ENCODE assay signal across 20 cellular contexts in the genomic region with DNA sequence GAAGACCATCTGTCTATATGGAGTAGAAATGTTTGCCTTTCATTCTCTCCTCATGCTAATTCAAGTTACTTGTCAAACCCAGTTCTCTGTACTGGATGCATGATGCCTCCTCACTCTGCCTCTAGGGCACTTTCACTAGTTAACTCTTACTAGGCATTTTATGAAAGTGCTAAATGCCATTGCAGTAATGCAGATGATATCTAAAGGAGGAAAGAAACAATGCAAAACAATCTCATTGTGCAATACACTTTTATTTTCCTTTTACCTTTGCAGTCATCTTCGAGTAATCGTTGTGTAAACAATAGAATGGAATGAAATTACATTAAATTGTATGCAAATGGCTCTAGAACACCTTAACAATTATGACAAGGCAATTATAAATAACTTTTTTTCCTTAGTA.
A peak's percentile ranks its signal among the peaks of the same experiment; 100 is the strongest.
DNase-seq lines count a peak whose midpoint lies in the region; ATAC-seq, FAIRE-seq and TF ChIP-seq lines count a peak whose summit lies in the region.
"Had no signal": no experiment of that assay in that cellular context is flagged by ENCODE, and none has a peak within 500 bp of the region (broad histone marks: within the 10 kb centered on the region; RNA-seq: fewer than 3 reads in every experiment).

No MANE protein-coding gene starts in this region.

- DNase-seq in HepG2 (ENCODE audit: low spot score) (no peak), right lobe of liver (no peak), bronchial epithelial cell (ENCODE audit: low read depth) (peak; percentile 68), mesendoderm (peak; percentile 74), Right ventricle myocardium inferior (ENCODE audit: missing footprints) (no peak), hepatic stellate cell (ENCODE audit: low spot score) (no peak), SHP77 (lab: John Stamatoyannopoulos, UW) (no peak)
- DNase-seq: 8988T; CD4-positive, alpha-beta memory T cell; DMS153; DMS79; GDM1; HFFc6 had no signal

- WGBS in HepG2 (ENCODE audit: low lambda C conversion rate): 96% methylated on average over 2 of the region's 2 CpGs
- WGBS in right lobe of liver (ENCODE audit: insufficient coverage, low coverage, low lambda C conversion rate, missing lambda C conversion rate): 75% methylated on average over 2 of the region's 2 CpGs
- no CpG with 5 or more reads among the region's 2 CpGs for WGBS in mesendoderm (ENCODE audit: extremely low coverage, insufficient coverage, low lambda C conversion rate)

- TF ChIP-seq POLR2A in HepG2 (IDR thresholded peaks at IDR 0.05; ENCODE audit: insufficient read depth in 1 of 2, low read depth in 2 of 2, low read length in 2 of 2) (no peak), right lobe of liver (IDR thresholded peaks at IDR 0.05) (no peak)

- H2BK120ac ChIP-seq in mesendoderm (ENCODE audit: low read depth, low read length): no peak overlapping the region

- H3K9ac ChIP-seq in HepG2 (ENCODE audit: insufficient read depth, low read depth, low read length): no peak overlapping the region
- H3K9ac ChIP-seq in mesendoderm (ENCODE audit: low read length): no peak overlapping the region
- H3K9ac ChIP-seq: BLaER1, GM23248 had no signal

- in situ Hi-C loops in HepG2 (cut with HindIII; ENCODE audit: extremely low pct_ligation_motif_present, low pct_unique_long_range_greater_than_20kb): no loop called here

- no peaks in the 10 kb centered on the region for H3K9me3 ChIP-seq in HepG2 (ENCODE audit: low read length)
- no peaks in the 10 kb centered on the region for H3K9me3 ChIP-seq in right lobe of liver

- TF ChIP-seq CTCF in HepG2 (CRISPR knock-in tag; IDR thresholded peaks at IDR 0.05) (no peak), right lobe of liver (IDR thresholded peaks at IDR 0.05) (no peak), bronchial epithelial cell (IDR thresholded peaks at IDR 0.05; ENCODE audit: insufficient read depth, low read length, severe bottlenecking) (no peak)

- H2BK15ac ChIP-seq in mesendoderm (replicated peaks; ENCODE audit: low read depth): no peak overlapping the region

- no peaks in the 10 kb centered on the region for H3K79me1 ChIP-seq in mesendoderm (ENCODE audit: low read length)

- CTCF ChIA-PET in HepG2 (lab: Yijun Ruan, JAX; ENCODE audit: low intra/inter-chr PET ratio, low total read pairs): no interaction called here

- H3K4me3 ChIP-seq in HepG2 (replicated peaks in 1 of 3; ENCODE audit: insufficient read depth in 1 of 3, low read depth in 2 of 3, low read length in 3 of 3) (no peak overlapping the region), right lobe of liver (no peak overlapping the region), bronchial epithelial cell (ENCODE audit: low read depth, low read length) (no peak overlapping the region), mesendoderm (ENCODE audit: low read length) (no peak overlapping the region)
- H3K4me3 ChIP-seq: BLaER1, GM23248 had no signal

- no peaks in the 10 kb centered on the region for H3K4me1 ChIP-seq in HepG2 (ENCODE audit: insufficient read depth, low read length)
- H3K4me1 ChIP-seq in right lobe of liver: no peaks in the 10 kb centered on the region
- H3K4me1 ChIP-seq in mesendoderm (ENCODE audit: control insufficient read depth, low read depth, low read length): no peaks in the 10 kb centered on the region

- no peak overlapping the region for H3K56ac ChIP-seq in mesendoderm (ENCODE audit: low read length)

- TF ChIP-seq RAD21 in HepG2 (CRISPR knock-in tag; IDR thresholded peaks at IDR 0.05): no peak

- intact Hi-C loops in HepG2 (cut with micrococcal nuclease; ENCODE audit: unreplicated experiment): no loop called here
- intact Hi-C loops in right lobe of liver (cut with DNase I): no loop called here
- intact Hi-C loops in Right ventricle myocardium inferior (cut with DNase I): no loop called here

- TF ChIP-seq EP300 in HepG2 (IDR thresholded peaks at IDR 0.05; ENCODE audit: low read depth in 2 of 2, low read length in 2 of 2) (no peak), HepG2 (CRISPR knock-in tag; IDR thresholded peaks at IDR 0.05; ENCODE audit: borderline replicate concordance) (no peak)

- H3K27ac ChIP-seq in HepG2 (ENCODE audit: extremely low read length, insufficient read depth, low read length): no peak overlapping the region
- H3K27ac ChIP-seq in right lobe of liver: no peak overlapping the region
- H3K27ac ChIP-seq in mesendoderm (ENCODE audit: low read depth, low read length): no peak overlapping the region
- H3K27ac ChIP-seq: BLaER1, GM23248, HL-60 had no signal

- H2AK5ac ChIP-seq in mesendoderm (ENCODE audit: low read length): no peak overlapping the region

- no peak overlapping the region for H3K18ac ChIP-seq in mesendoderm (ENCODE audit: low read length)

- H3K4ac ChIP-seq in mesendoderm (ENCODE audit: low read depth, low read length): no peak overlapping the region

- no peaks in the 10 kb centered on the region for H3K27me3 ChIP-seq in HepG2 (ENCODE audit: control insufficient read depth in 1 of 2, insufficient read depth in 2 of 2, low read length in 2 of 2)
- no peaks in the 10 kb centered on the region for H3K27me3 ChIP-seq in right lobe of liver
- no peaks in the 10 kb centered on the region for H3K27me3 ChIP-seq in bronchial epithelial cell (ENCODE audit: control insufficient read depth, insufficient read depth, low read length)
- H3K27me3 ChIP-seq in mesendoderm (ENCODE audit: insufficient read depth, low read length, poor library complexity): no peaks in the 10 kb centered on the region
- H3K27me3 ChIP-seq: BLaER1 had no signal

- no peak overlapping the region for H3K23ac ChIP-seq in mesendoderm (ENCODE audit: low read length)

- H3K4me2 ChIP-seq in HepG2 (ENCODE audit: low read depth, low read length): no peak overlapping the region
- no peak overlapping the region for H3K4me2 ChIP-seq in mesendoderm (ENCODE audit: low read length)
- H3K4me2 ChIP-seq: BLaER1 had no signal

- POLR2A ChIA-PET in HepG2 (lab: Yijun Ruan, JAX): no interaction called here

- no peaks in the 10 kb centered on the region for H4K20me1 ChIP-seq in HepG2 (ENCODE audit: insufficient read depth, low read length)
- H4K20me1 ChIP-seq: BLaER1 had no signal

- no peak overlapping the region for H2AFZ ChIP-seq in HepG2 (ENCODE audit: low read length)
- H2AFZ ChIP-seq: GM23248 had no signal

- H4K8ac ChIP-seq in mesendoderm (ENCODE audit: low read depth, low read length): no peak overlapping the region

- H3K79me2 ChIP-seq in HepG2 (ENCODE audit: insufficient read depth, low read length): no peaks in the 10 kb centered on the region
- H3K79me2 ChIP-seq in mesendoderm (ENCODE audit: control insufficient read depth, insufficient read depth, low read length): no peaks in the 10 kb centered on the region

- FAIRE-seq in HepG2 (lab: Jason Lieb, UNC): no peak
- FAIRE-seq in bronchial epithelial cell (lab: Jason Lieb, UNC): no peak
- FAIRE-seq: GM12892, GM18507, H54 had no signal

- H4K5ac ChIP-seq in mesendoderm (ENCODE audit: low read length): no peak overlapping the region

- H3K36me3 ChIP-seq in HepG2 (replicated peaks in 1 of 2; ENCODE audit: control insufficient read depth in 1 of 2, insufficient read depth in 2 of 2, low read length in 2 of 2) (peaks cover 2 to 3% of the 10 kb centered on the region in 2 experiments; a peak in 3 of 5 replicates), right lobe of liver (no peaks in the 10 kb centered on the region), bronchial epithelial cell (ENCODE audit: control insufficient read depth, insufficient read depth, low read length) (no peaks in the 10 kb centered on the region), mesendoderm (ENCODE audit: control insufficient read depth, insufficient read depth, low read length) (no peaks in the 10 kb centered on the region)

- no peak overlapping the region for H2BK5ac ChIP-seq in mesendoderm (ENCODE audit: low read length)

- BruUV-seq in HepG2 (replicated peaks; lab: Mats Ljungman, UMichigan): no TSS peak

- no peak for ATAC-seq in HepG2
- ATAC-seq in right lobe of liver: no peak
- ATAC-seq in Right ventricle myocardium inferior: no peak
- ATAC-seq: HCT116 had no signal

TF ChIP-seq in HepG2, 621 proteins besides CTCF, POLR2A, EP300 and RAD21:
- TF ChIP-seq CEBPB (IDR thresholded peaks at IDR 0.05; ENCODE audit: borderline replicate concordance, low read depth, low read length): peak; percentile 60
- TF ChIP-seq, protein P1, sequence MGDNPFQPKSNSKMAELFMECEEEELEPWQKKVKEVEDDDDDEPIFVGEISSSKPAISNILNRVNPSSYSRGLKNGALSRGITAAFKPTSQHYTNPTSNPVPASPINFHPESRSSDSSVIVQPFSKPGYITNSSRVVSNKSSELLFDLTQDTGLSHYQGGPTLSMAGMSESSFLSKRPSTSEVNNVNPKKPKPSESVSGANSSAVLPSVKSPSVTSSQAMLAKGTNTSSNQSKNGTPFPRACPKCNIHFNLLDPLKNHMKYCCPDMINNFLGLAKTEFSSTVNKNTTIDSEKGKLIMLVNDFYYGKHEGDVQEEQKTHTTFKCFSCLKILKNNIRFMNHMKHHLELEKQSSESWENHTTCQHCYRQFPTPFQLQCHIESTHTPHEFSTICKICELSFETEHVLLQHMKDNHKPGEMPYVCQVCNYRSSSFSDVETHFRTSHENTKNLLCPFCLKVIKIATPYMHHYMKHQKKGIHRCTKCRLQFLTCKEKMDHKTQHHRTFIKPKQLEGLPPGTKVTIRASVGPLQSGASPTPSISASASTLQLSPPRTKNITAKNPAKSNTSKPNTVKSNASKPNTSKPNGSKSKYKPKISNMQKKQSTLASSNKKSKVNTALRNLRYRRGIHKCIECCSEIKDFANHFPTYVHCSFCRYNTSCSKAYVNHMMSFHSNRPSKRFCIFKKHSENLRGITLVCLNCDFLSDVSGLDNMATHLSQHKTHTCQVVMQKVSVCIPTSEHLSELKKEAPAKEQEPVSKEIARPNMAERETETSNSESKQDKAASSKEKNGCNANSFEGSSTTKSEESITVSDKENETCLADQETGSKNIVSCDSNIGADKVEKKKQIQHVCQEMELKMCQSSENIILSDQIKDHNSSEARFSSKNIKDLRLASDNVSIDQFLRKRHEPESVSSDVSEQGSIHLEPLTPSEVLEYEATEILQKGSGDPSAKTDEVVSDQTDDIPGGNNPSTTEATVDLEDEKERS (CRISPR knock-in tag; IDR thresholded peaks at IDR 0.05): no peak

Comparison
In these comparisons a context has a peak if more than half of its experiments do, and no peak if none do; other contexts are left out.
1. DNase-seq: peak in bronchial epithelial cell (single experiment) and mesendoderm (single experiment); none in HepG2 (single experiment), right lobe of liver (0 of 3), Right ventricle myocardium inferior (single experiment), hepatic stellate cell (single experiment) and SHP77 (0 of 2).